ENCODE assay signal across 29 cellular contexts in the genomic region with DNA sequence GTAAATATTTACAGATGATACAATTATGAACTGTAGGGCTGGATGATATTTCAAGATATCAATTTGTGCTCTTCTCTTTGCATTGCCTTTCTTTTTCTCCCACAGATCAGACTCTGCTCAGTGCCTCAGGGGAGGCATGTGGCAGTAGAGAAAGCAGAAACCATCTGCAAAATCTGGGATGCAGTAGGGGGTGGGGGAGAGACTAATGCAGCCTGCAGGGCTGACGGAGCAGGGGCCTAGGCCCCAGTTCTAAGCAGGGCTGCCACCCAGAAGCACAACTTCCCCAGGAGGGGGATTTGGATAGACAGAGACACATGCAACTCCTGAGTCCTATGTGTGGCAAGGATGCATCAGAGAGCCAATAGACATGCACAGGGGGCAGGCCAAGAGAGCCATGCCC.
"Had no signal": no experiment of that assay in that cellular context is flagged by ENCODE, and none has a peak within 500 bp of the region (broad histone marks: within the 10 kb centered on the region; RNA-seq: fewer than 3 reads in every experiment).

No MANE protein-coding gene starts in this region.

- ATAC-seq: esophagus mucosa; heart left ventricle; naive thymus-derived CD4-positive, alpha-beta T cell; psoas muscle; stimulated activated naive B cell treated with anti-CD40 and anti-IgM and Interleukin-4, amounts not matched to agents 10 μg/mL and 1 μg/mL and 100 μg/mL, for 72 hours had no signal

- H3K27me3 Mint-ChIP-seq: activated CD4-positive, alpha-beta memory T cell treated with anti-CD3 and anti-CD28 coated beads for 36 hours; activated CD4-positive, alpha-beta T cell treated with anti-CD3 and anti-CD28 coated beads, Interleukin-2, amount 10 ng/mL, durations not matched to agents 24 days and 14 days; activated naive CD4-positive, alpha-beta T cell treated with anti-CD3 and anti-CD28 coated beads, Interleukin-2, amount 10 ng/mL, durations not matched to agents 7 days and 5 days; activated naive CD8-positive, alpha-beta T cell treated with anti-CD3 and anti-CD28 coated beads, Interleukin-2, amount 10 ng/mL, durations not matched to agents 7 days and 5 days; activated T-cell treated with anti-CD3 and anti-CD28 coated beads, Interleukin-2, amount 50 U/mL, for 24 hours; dendritic cell treated with granulocyte-macrophage colony-stimulating factor and Interleukin-4, amounts not matched to agents 40 ng/mL and 50 ng/mL, for 4 days; naive thymus-derived CD4-positive, alpha-beta T cell; stimulated activated naive B cell treated with anti-CD40 and anti-IgM and Interleukin-4, amounts not matched to agents 10 μg/mL and 1 μg/mL and 100 μg/mL, for 72 hours had no signal

- DNase-seq: activated CD4-positive, alpha-beta memory T cell treated with anti-CD3 and anti-CD28 coated beads for 36 hours; activated CD4-positive, alpha-beta T cell treated with anti-CD3 and anti-CD28 coated beads, Interleukin-2, amount 10 ng/mL, durations not matched to agents 24 days and 14 days; activated CD4-positive, CD25-positive, alpha-beta regulatory T cell treated with anti-CD3 and anti-CD28 coated beads, Interleukin-2, amount 50 U/mL, for 72 hours; activated CD8-positive, alpha-beta memory T cell treated with anti-CD3 and anti-CD28 coated beads, Interleukin-2, amount 50 U/mL, for 4 hours; activated gamma-delta T cell; activated naive CD4-positive, alpha-beta T cell treated with anti-CD3 and anti-CD28 coated beads, Interleukin-2, amount 10 ng/mL, durations not matched to agents 7 days and 5 days; activated naive CD8-positive, alpha-beta T cell treated with anti-CD3 and anti-CD28 coated beads, Interleukin-2, amount 10 ng/mL, durations not matched to agents 7 days and 5 days; activated T-cell treated with anti-CD3 and anti-CD28 coated beads, Interleukin-2, amount 50 U/mL, for 24 hours; central memory CD4-positive, alpha-beta T cell; endodermal cell; foreskin fibroblast; heart left ventricle; hypothalamus; midbrain; naive thymus-derived CD4-positive, alpha-beta T cell; occipital lobe; psoas muscle; stimulated activated CD4-positive, alpha-beta T cell treated with anti-CD3 and anti-CD28 coated beads, Interleukin-15, amount 100 ng/mL, for 24 hours; stimulated activated CD4-positive, alpha-beta T cell treated with anti-CD3 and anti-CD28 coated beads, Interleukin-2, amount 100 ng/mL, for 24 hours; stimulated activated naive B cell treated with anti-CD40 and anti-IgM and Interleukin-4, amounts not matched to agents 10 μg/mL and 1 μg/mL and 100 μg/mL, for 72 hours; T1000; tibial artery had no signal

- H3K36me3 Mint-ChIP-seq: activated CD4-positive, alpha-beta memory T cell treated with anti-CD3 and anti-CD28 coated beads for 36 hours; activated naive CD4-positive, alpha-beta T cell treated with anti-CD3 and anti-CD28 coated beads, Interleukin-2, amount 10 ng/mL, durations not matched to agents 7 days and 5 days; activated naive CD8-positive, alpha-beta T cell treated with anti-CD3 and anti-CD28 coated beads, Interleukin-2, amount 10 ng/mL, durations not matched to agents 7 days and 5 days had no signal

- H3K27me3 ChIP-seq: ascending aorta, heart left ventricle, right atrium auricular region, suprapubic skin, tibial artery had no signal

- H3K4me1 ChIP-seq: ascending aorta, parathyroid adenoma, psoas muscle had no signal

- H2AFZ ChIP-seq: parathyroid adenoma had no signal

- H3K4me1 Mint-ChIP-seq: activated CD4-positive, alpha-beta T cell treated with anti-CD3 and anti-CD28 coated beads, Interleukin-2, amount 10 ng/mL, durations not matched to agents 24 days and 14 days; activated naive CD4-positive, alpha-beta T cell treated with anti-CD3 and anti-CD28 coated beads, Interleukin-2, amount 10 ng/mL, durations not matched to agents 7 days and 5 days had no signal

- H3K9me3 Mint-ChIP-seq: activated CD4-positive, alpha-beta memory T cell treated with anti-CD3 and anti-CD28 coated beads for 36 hours; activated CD4-positive, alpha-beta T cell treated with anti-CD3 and anti-CD28 coated beads, Interleukin-2, amount 10 ng/mL, durations not matched to agents 24 days and 14 days; activated naive CD4-positive, alpha-beta T cell treated with anti-CD3 and anti-CD28 coated beads, Interleukin-2, amount 10 ng/mL, durations not matched to agents 7 days and 5 days; activated naive CD8-positive, alpha-beta T cell treated with anti-CD3 and anti-CD28 coated beads, Interleukin-2, amount 10 ng/mL, durations not matched to agents 7 days and 5 days; activated T-cell treated with anti-CD3 and anti-CD28 coated beads, Interleukin-2, amount 50 U/mL, for 24 hours; dendritic cell treated with granulocyte-macrophage colony-stimulating factor and Interleukin-4, amounts not matched to agents 40 ng/mL and 50 ng/mL, for 4 days; endodermal cell; naive thymus-derived CD4-positive, alpha-beta T cell; neural crest cell; stimulated activated naive B cell treated with anti-CD40 and anti-IgM and Interleukin-4, amounts not matched to agents 10 μg/mL and 1 μg/mL and 100 μg/mL, for 72 hours had no signal

- H3K36me3 ChIP-seq: ascending aorta, heart left ventricle, right atrium auricular region, suprapubic skin, tibial artery had no signal

- H3K79me2 ChIP-seq: parathyroid adenoma had no signal

- H3K4me3 ChIP-seq: ascending aorta, heart left ventricle, psoas muscle, right atrium auricular region, suprapubic skin, tibial artery had no signal

- H3K4me3 Mint-ChIP-seq: activated CD4-positive, alpha-beta memory T cell treated with anti-CD3 and anti-CD28 coated beads for 36 hours; activated CD4-positive, alpha-beta T cell treated with anti-CD3 and anti-CD28 coated beads, Interleukin-2, amount 10 ng/mL, durations not matched to agents 24 days and 14 days; activated naive CD4-positive, alpha-beta T cell treated with anti-CD3 and anti-CD28 coated beads, Interleukin-2, amount 10 ng/mL, durations not matched to agents 7 days and 5 days; activated naive CD8-positive, alpha-beta T cell treated with anti-CD3 and anti-CD28 coated beads, Interleukin-2, amount 10 ng/mL, durations not matched to agents 7 days and 5 days; activated T-cell treated with anti-CD3 and anti-CD28 coated beads, Interleukin-2, amount 50 U/mL, for 24 hours; dendritic cell treated with granulocyte-macrophage colony-stimulating factor and Interleukin-4, amounts not matched to agents 40 ng/mL and 50 ng/mL, for 4 days; endodermal cell; naive thymus-derived CD4-positive, alpha-beta T cell; neural crest cell; stimulated activated naive B cell treated with anti-CD40 and anti-IgM and Interleukin-4, amounts not matched to agents 10 μg/mL and 1 μg/mL and 100 μg/mL, for 72 hours had no signal

- H3K27ac Mint-ChIP-seq: activated CD4-positive, alpha-beta memory T cell treated with anti-CD3 and anti-CD28 coated beads for 36 hours; activated CD4-positive, alpha-beta T cell treated with anti-CD3 and anti-CD28 coated beads, Interleukin-2, amount 10 ng/mL, durations not matched to agents 24 days and 14 days; activated naive CD4-positive, alpha-beta T cell treated with anti-CD3 and anti-CD28 coated beads, Interleukin-2, amount 10 ng/mL, durations not matched to agents 7 days and 5 days; activated naive CD8-positive, alpha-beta T cell treated with anti-CD3 and anti-CD28 coated beads, Interleukin-2, amount 10 ng/mL, durations not matched to agents 7 days and 5 days; activated T-cell treated with anti-CD3 and anti-CD28 coated beads, Interleukin-2, amount 50 U/mL, for 24 hours; dendritic cell treated with granulocyte-macrophage colony-stimulating factor and Interleukin-4, amounts not matched to agents 40 ng/mL and 50 ng/mL, for 4 days; endodermal cell; naive thymus-derived CD4-positive, alpha-beta T cell; stimulated activated naive B cell treated with anti-CD40 and anti-IgM and Interleukin-4, amounts not matched to agents 10 μg/mL and 1 μg/mL and 100 μg/mL, for 72 hours had no signal

- H3K27ac ChIP-seq: ascending aorta, heart left ventricle, parathyroid adenoma, psoas muscle, right atrium auricular region, suprapubic skin, tibial artery had no signal
